Comparison of ENCODE assay signal across 17 cellular contexts in genomic region chr1:71044833-71045232, GRCh38. TPM values are rescaled to one million over a fixed set of nuclear protein-coding genes. Genes with fewer than 3 reads are reported as not detected.
DNase-seq lines count a peak whose midpoint lies in the region; ATAC-seq and TF ChIP-seq lines count a peak whose summit lies in the region.
"Had no signal": no experiment of that assay in that cellular context is flagged by ENCODE, and none has a peak within 500 bp of the region (broad histone marks: within the 10 kb centered on the region; RNA-seq: fewer than 3 reads in every experiment).

No MANE protein-coding gene starts in this region.

- H3K4me1 Mint-ChIP-seq in natural killer cell treated with Interleukin-12 subunit alpha and Interleukin-12 subunit beta and Interleukin-15 and Interleukin-18, amount 100 ng/mL, for 72 hours (ENCODE audit: low read depth in 2 of 2), result peaks cover 25 to 42% of the 10 kb centered on the region in 2 donors
- H3K4me1 Mint-ChIP-seq in natural killer cell, result peaks cover 15 to 17% of the 10 kb centered on the region in 2 donors

- no peak for DNase-seq in natural killer cell treated with Interleukin-12 subunit alpha and Interleukin-12 subunit beta and Interleukin-15 and Interleukin-18, amount 100 ng/mL, for 72 hours (ENCODE audit: low spot score)
- DNase-seq in natural killer cell, result no peak
- DNase-seq in ascending aorta (ENCODE audit: low spot score in 2 of 2), result no peak
- no peak for DNase-seq in aorta
- no peak for DNase-seq in amygdala (lab: John Stamatoyannopoulos, UW)
- DNase-seq in mucosa of descending colon, result no peak
- DNase-seq: EL, H7, IMR-90, NCI-H187 treated with DMSO at 0.1 percent for 48 hours, NCI-H774 had no signal

- peak overlapping the region in 1 of 2 donors; percentile 31 for H3K27ac Mint-ChIP-seq in natural killer cell treated with Interleukin-12 subunit alpha and Interleukin-12 subunit beta and Interleukin-15 and Interleukin-18, amount 100 ng/mL, for 72 hours
- H3K27ac Mint-ChIP-seq in natural killer cell, result no peak overlapping the region

- intact Hi-C loops in natural killer cell (cut with micrococcal nuclease) (no loop called here), ascending aorta (cut with DNase I) (loop anchor here (5.0 to 10.0 kb wide), 4 partner anchors 50 to 690 kb away; partner anchors contain the start of gene ANKRD13C), aorta (cut with DNase I) (loop anchor here (5.0 to 10.0 kb wide), 4 partner anchors 90 to 518 kb away; no protein-coding TSS in a partner anchor), mucosa of descending colon (cut with DNase I, micrococcal nuclease) (loop anchor here in 1 of 2 donors (5.0 kb wide), 1 partner anchor 358 kb away; no protein-coding TSS in a partner anchor)

- no peak for ATAC-seq in natural killer cell treated with Interleukin-12 subunit alpha and Interleukin-12 subunit beta and Interleukin-15 and Interleukin-18, amount 100 ng/mL, for 72 hours
- no peak for ATAC-seq in natural killer cell
- ATAC-seq in aorta (ENCODE audit: low FRiP score), result no peak
- no peak for ATAC-seq in HG02981 (IDR thresholded peaks at IDR 0.05; ENCODE audit: unreplicated experiment)
- no peak for ATAC-seq in mucosa of descending colon

- H3K4me3 Mint-ChIP-seq in natural killer cell treated with Interleukin-12 subunit alpha and Interleukin-12 subunit beta and Interleukin-15 and Interleukin-18, amount 100 ng/mL, for 72 hours, result peak overlapping the region; percentile 90
- H3K4me3 Mint-ChIP-seq in natural killer cell, result no peak overlapping the region

- peak overlapping the region; percentile 25 to 86 for H3K4me3 ChIP-seq in ascending aorta
- peak overlapping the region; percentile 44 to 91 for H3K4me3 ChIP-seq in muscle layer of duodenum (ENCODE audit: low read depth in 1 of 2, low read length in 2 of 2)
- H3K4me3 ChIP-seq in aorta (ENCODE audit: low read length in 2 of 2), result peak overlapping the region; percentile 81 to 94
- H3K4me3 ChIP-seq in mucosa of descending colon, result no peak overlapping the region
- H3K4me3 ChIP-seq: SJSA1 had no signal

- no peaks in the 10 kb centered on the region for H3K36me3 ChIP-seq in ascending aorta
- no peaks in the 10 kb centered on the region for H3K36me3 ChIP-seq in muscle layer of duodenum (ENCODE audit: control insufficient read depth in 1 of 2, insufficient read depth in 2 of 2, low read length in 2 of 2)
- H3K36me3 ChIP-seq in aorta (ENCODE audit: control insufficient read depth in 1 of 2, insufficient read depth in 2 of 2, low read length in 1 of 2), result no peaks in the 10 kb centered on the region
- H3K36me3 ChIP-seq in mucosa of descending colon (ENCODE audit: low read depth), result no peaks in the 10 kb centered on the region
- H3K36me3 ChIP-seq: SJSA1 had no signal

- H3K27me3 ChIP-seq in ascending aorta (no peaks in the 10 kb centered on the region), muscle layer of duodenum (ENCODE audit: low read depth, low read length) (peaks cover 22% of the 10 kb centered on the region), aorta (ENCODE audit: control insufficient read depth in 1 of 2, insufficient read depth in 2 of 2, low read length in 1 of 2) (no peaks in the 10 kb centered on the region)
- H3K27me3 ChIP-seq: SJSA1 had no signal

- 12 to 14% methylated on average over 1 of the region's 1 CpG for WGBS in aorta, 2 donors

- TF ChIP-seq CTCF in natural killer cell (IDR thresholded peaks at IDR 0.05), result no peak
- no peak for TF ChIP-seq CTCF in ascending aorta (IDR thresholded peaks at IDR 0.05)
- no peak for TF ChIP-seq CTCF in mucosa of descending colon (IDR thresholded peaks at IDR 0.05)

- H3K9me3 ChIP-seq in ascending aorta, result no peaks in the 10 kb centered on the region
- no peaks in the 10 kb centered on the region for H3K9me3 ChIP-seq in muscle layer of duodenum (ENCODE audit: control insufficient read depth in 1 of 2, low read length in 2 of 2)
- H3K9me3 ChIP-seq in aorta (ENCODE audit: control insufficient read depth, low read length), result no peaks in the 10 kb centered on the region
- no peaks in the 10 kb centered on the region for H3K9me3 ChIP-seq in mucosa of descending colon
- H3K9me3 ChIP-seq: SJSA1 had no signal

- H3K27ac ChIP-seq in ascending aorta (peak overlapping the region; percentile 64 to 66), muscle layer of duodenum (ENCODE audit: low read length) (no peak overlapping the region), aorta (ENCODE audit: low read depth in 1 of 2, low read length in 2 of 2) (no peak overlapping the region)
- H3K27ac ChIP-seq: C4-2B, SJSA1 had no signal

- peaks cover 0 to 6% of the 10 kb centered on the region in 2 donors for H3K4me1 ChIP-seq in ascending aorta
- peaks cover 0 to 13% of the 10 kb centered on the region in 2 donors for H3K4me1 ChIP-seq in muscle layer of duodenum (ENCODE audit: control insufficient read depth in 1 of 2, insufficient read depth in 2 of 2, low read length in 2 of 2)
- H3K4me1 ChIP-seq in aorta (ENCODE audit: control insufficient read depth in 1 of 2, insufficient read depth in 2 of 2, low read length in 2 of 2), result no peaks in the 10 kb centered on the region
- peaks cover 4% of the 10 kb centered on the region for H3K4me1 ChIP-seq in mucosa of descending colon (ENCODE audit: low read depth)

- no peaks in the 10 kb centered on the region for H3K36me3 Mint-ChIP-seq in natural killer cell treated with Interleukin-12 subunit alpha and Interleukin-12 subunit beta and Interleukin-15 and Interleukin-18, amount 100 ng/mL, for 72 hours
- H3K36me3 Mint-ChIP-seq in natural killer cell, result no peaks in the 10 kb centered on the region

- H3K27me3 Mint-ChIP-seq in natural killer cell treated with Interleukin-12 subunit alpha and Interleukin-12 subunit beta and Interleukin-15 and Interleukin-18, amount 100 ng/mL, for 72 hours, result peaks cover 9 to 32% of the 10 kb centered on the region in 2 donors
- peaks cover 38 to 48% of the 10 kb centered on the region in 2 donors for H3K27me3 Mint-ChIP-seq in natural killer cell (ENCODE audit: low read depth in 2 of 2)

- H3K9me3 Mint-ChIP-seq in natural killer cell treated with Interleukin-12 subunit alpha and Interleukin-12 subunit beta and Interleukin-15 and Interleukin-18, amount 100 ng/mL, for 72 hours, result no peaks in the 10 kb centered on the region
- H3K9me3 Mint-ChIP-seq in natural killer cell, result no peaks in the 10 kb centered on the region

RNA-seq across cellular contexts. Expression of gene PTGER3, which starts 2.8 kb away (rescaled TPM):
- total RNA-seq in natural killer cell treated with Interleukin-12 subunit alpha and Interleukin-12 subunit beta and Interleukin-15 and Interleukin-18, amount 100 ng/mL, for 72 hours, result 100 to 1,000 TPM in 1 of 2 donors, 10 to 100 TPM in 1; 62.9 to 158 TPM
- total RNA-seq in natural killer cell (10 to 100 TPM in 1 of 3 donors, under 1 TPM in 1, not detected in 1; 0.72 to 21.9 TPM), ascending aorta (70.1 TPM), aorta (10 to 100 TPM; 32.7 to 40.0 TPM), mucosa of descending colon (10 to 100 TPM in 1 of 3 donors, 1 to 10 TPM in 2; 1.2 to 19.7 (median 1.3) TPM)
- polyA plus RNA-seq in aorta, result 10 to 100 TPM; 14.9 to 15.2 TPM
- total RNA-seq: HT1080, IMR-90, LHCN-M2 had no signal
- polyA plus RNA-seq: IMR-90 had no signal

RNA-seq across cellular contexts. Expression of gene ZRANB2, which starts 36.0 kb away (rescaled TPM):
- total RNA-seq in natural killer cell treated with Interleukin-12 subunit alpha and Interleukin-12 subunit beta and Interleukin-15 and Interleukin-18, amount 100 ng/mL, for 72 hours, result 100 to 1,000 TPM in 1 of 2 donors, 10 to 100 TPM in 1; 96.0 to 116 TPM
- total RNA-seq in natural killer cell (100 to 1,000 TPM; 114 to 133 (median 128) TPM), ascending aorta (37.9 TPM), aorta (100 to 1,000 TPM in 1 of 2 donors, 10 to 100 TPM in 1; 91.8 to 118 TPM), mucosa of descending colon (100 to 1,000 TPM in 1 of 3 donors, 10 to 100 TPM in 2; 74.8 to 108 (median 94.9) TPM)
- 100 to 1,000 TPM in 1 of 2 donors, 10 to 100 TPM in 1; 26.3 to 109 TPM for polyA plus RNA-seq in aorta

Comparison
In these comparisons a context has a peak if more than half of its experiments do, and no peak if none do; other contexts are left out.
1. H3K27ac ChIP-seq: peak in ascending aorta (2 of 2); none in muscle layer of duodenum (single experiment) and aorta (0 of 2).